In the genomic region with DNA sequence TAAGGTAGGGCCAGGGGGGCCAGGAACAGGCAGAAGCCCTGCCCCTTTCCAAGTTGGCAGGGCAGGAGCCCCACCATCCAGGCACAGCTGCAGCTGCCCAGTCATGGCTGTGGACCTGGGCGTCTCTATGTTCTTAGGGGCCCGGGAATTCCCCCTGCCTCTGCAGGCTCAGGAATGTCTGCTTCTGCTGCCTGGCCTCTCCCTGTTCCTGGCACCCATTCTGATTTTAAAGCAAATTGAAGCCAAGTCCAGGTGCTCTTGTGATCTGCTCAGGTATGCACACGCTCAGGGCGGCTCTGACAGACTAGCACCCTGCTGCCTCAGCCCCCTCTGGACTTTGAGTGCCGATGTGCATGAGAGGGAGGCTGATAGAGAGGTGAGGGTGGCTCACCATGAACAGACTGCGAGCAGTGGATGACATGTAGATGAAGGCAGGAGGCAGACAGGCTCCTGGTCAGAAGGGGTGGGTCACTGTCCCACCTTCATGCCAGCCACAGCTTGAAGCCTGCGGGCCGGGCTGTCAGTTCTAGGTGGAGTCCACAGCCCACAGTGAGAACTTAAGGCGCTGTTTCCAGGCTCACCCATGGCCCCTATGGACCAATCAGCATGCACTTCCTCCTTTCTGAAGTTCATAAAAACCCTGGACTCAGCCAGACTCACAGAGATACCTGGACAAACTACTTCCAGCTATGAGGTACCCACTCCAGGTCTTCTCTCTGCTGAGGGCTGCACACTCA, we compare ENCODE assay signal across 26 cellular contexts.
DNase-seq lines count a peak whose midpoint lies in the region; ATAC-seq, FAIRE-seq and TF ChIP-seq lines count a peak whose summit lies in the region.
"Had no signal": no experiment of that assay in that cellular context is flagged by ENCODE, and none has a peak within 500 bp of the region (broad histone marks: within the 10 kb centered on the region; RNA-seq: fewer than 3 reads in every experiment).

No MANE protein-coding gene starts in this region.

- H3K27ac ChIP-seq in H1 (ENCODE audit: low read depth, low read length) (no peak overlapping the region), kidney (ENCODE audit: low read depth in 2 of 2, low read length in 2 of 2) (no peak overlapping the region), stomach (no peak overlapping the region), Karpas-422 (ENCODE audit: low read length) (no peak overlapping the region)
- H3K27ac ChIP-seq: BLaER1 had no signal

- no peak overlapping the region for H4K5ac ChIP-seq in H1 (ENCODE audit: insufficient read length, low read depth, low read length)

- H4K8ac ChIP-seq in H1 (ENCODE audit: extremely low read depth, insufficient read depth, low read length): no peak overlapping the region

- H3K27ac Mint-ChIP-seq in stimulated activated effector memory CD8-positive, alpha-beta T cell treated with anti-CD3 and anti-CD28 coated beads, Interleukin-12 subunit alpha, Interleukin-12 subunit beta, amount 100 ng/mL, for 72 hours: no peak overlapping the region
- H3K27ac Mint-ChIP-seq: CD4-positive, CD25-positive, alpha-beta regulatory T cell had no signal

- H3K9me3 Mint-ChIP-seq in stimulated activated effector memory CD8-positive, alpha-beta T cell treated with anti-CD3 and anti-CD28 coated beads, Interleukin-12 subunit alpha, Interleukin-12 subunit beta, amount 100 ng/mL, for 72 hours: peaks cover 6% of the 10 kb centered on the region

- H2BK120ac ChIP-seq in H1 (replicated peaks; ENCODE audit: low read depth, low read length): no peak overlapping the region

- H3K4me3 Mint-ChIP-seq in stimulated activated effector memory CD8-positive, alpha-beta T cell treated with anti-CD3 and anti-CD28 coated beads, Interleukin-12 subunit alpha, Interleukin-12 subunit beta, amount 100 ng/mL, for 72 hours: no peak overlapping the region
- H3K4me3 Mint-ChIP-seq: CD4-positive, CD25-positive, alpha-beta regulatory T cell had no signal

- no peaks in the 10 kb centered on the region for H4K20me1 ChIP-seq in H1 (replicated peaks in 1 of 2; ENCODE audit: control insufficient read depth in 1 of 2, insufficient read depth in 2 of 2, low read length in 2 of 2)
- no peaks in the 10 kb centered on the region for H4K20me1 ChIP-seq in Karpas-422 (ENCODE audit: insufficient read depth, low read depth, low read length)
- H4K20me1 ChIP-seq: BLaER1 had no signal

- peak; percentile 58 to 78 for DNase-seq in SHP77 (lab: John Stamatoyannopoulos, UW)
- DNase-seq in H1 (ENCODE audit: low read depth in 1 of 2, low spot score in 2 of 2): no peak
- peak; percentile 39 for DNase-seq in kidney
- no peak for DNase-seq in stimulated activated effector memory CD8-positive, alpha-beta T cell treated with anti-CD3 and anti-CD28 coated beads, Interleukin-12 subunit alpha, Interleukin-12 subunit beta, amount 100 ng/mL, for 72 hours (ENCODE audit: low spot score in 2 of 2)
- no peak for DNase-seq in stomach
- DNase-seq in NCI-H1417 (lab: John Stamatoyannopoulos, UW): no peak
- DNase-seq in Karpas-422: no peak
- DNase-seq: CD4-positive, CD25-positive, alpha-beta regulatory T cell; DMS153; DND-41; H7; IMR-90; KG1; NCI-H1092; NCI-H1436; NCI-H187; NCI-H2081 treated with DMSO at 0.1 percent for 48 hours; NCI-H226; NCI-H510A; Right ventricle myocardium superior; RPMI8226 had no signal

- no peaks in the 10 kb centered on the region for H3K27me3 ChIP-seq in H1 (replicated peaks in 1 of 4; ENCODE audit: control insufficient read depth in 3 of 4, extremely low read depth in 1 of 4, insufficient read depth in 3 of 4, low read length in 3 of 4)
- H3K27me3 ChIP-seq in stomach: no peaks in the 10 kb centered on the region
- H3K27me3 ChIP-seq in Karpas-422 (ENCODE audit: low read length): no peaks in the 10 kb centered on the region
- H3K27me3 ChIP-seq: BLaER1 had no signal

- TF ChIP-seq EP300 in H1 (IDR thresholded peaks at IDR 0.05; ENCODE audit: borderline replicate concordance in 1 of 2, low read depth in 2 of 2, low read length in 2 of 2) (no peak), stomach (IDR thresholded peaks at IDR 0.05) (no peak)

- H3K79me2 ChIP-seq in H1 (ENCODE audit: control insufficient read depth in 1 of 2, insufficient read depth in 2 of 2, low read length in 2 of 2) (no peaks in the 10 kb centered on the region), Karpas-422 (ENCODE audit: low read length) (no peaks in the 10 kb centered on the region)

- TF ChIP-seq RAD21 in H1 (IDR thresholded peaks at IDR 0.05 in 1 of 2, conservative IDR thresholded peaks at IDR 0.05 in 1 of 2; ENCODE audit: low read depth in 2 of 2, low read length in 2 of 2): no peak

- H3K4me1 Mint-ChIP-seq in stimulated activated effector memory CD8-positive, alpha-beta T cell treated with anti-CD3 and anti-CD28 coated beads, Interleukin-12 subunit alpha, Interleukin-12 subunit beta, amount 100 ng/mL, for 72 hours: no peaks in the 10 kb centered on the region
- H3K4me1 Mint-ChIP-seq: CD4-positive, CD25-positive, alpha-beta regulatory T cell had no signal

- TF ChIP-seq POLR2A in H1 (IDR thresholded peaks at IDR 0.05; ENCODE audit: control extremely low read depth in 1 of 2, low read depth in 2 of 2, low read length in 2 of 2) (no peak), stomach (IDR thresholded peaks at IDR 0.05) (no peak)

- no peak overlapping the region for H2BK15ac ChIP-seq in H1 (ENCODE audit: low read length)

- FAIRE-seq in H1 (lab: Jason Lieb, UNC) (no peak), kidney (lab: Jason Lieb, UNC) (no peak)
- FAIRE-seq: A204.1, GM12892, HTR-8/SVneo had no signal

- ATAC-seq in stimulated activated effector memory CD8-positive, alpha-beta T cell treated with anti-CD3 and anti-CD28 coated beads, Interleukin-12 subunit alpha, Interleukin-12 subunit beta, amount 100 ng/mL, for 72 hours: peak; percentile 19
- ATAC-seq in GM18520 (IDR thresholded peaks at IDR 0.05; ENCODE audit: unreplicated experiment): no peak

- intact Hi-C loops in kidney (cut with DNase I): no loop called here
- intact Hi-C loops in stomach (cut with DNase I; ENCODE audit: low total_unique reads): no loop called here

- no peak overlapping the region for H3K56ac ChIP-seq in H1 (replicated peaks; ENCODE audit: insufficient read length, low read depth, low read length)

- no peak overlapping the region for H2BK20ac ChIP-seq in H1 (ENCODE audit: low read length)

- no peak overlapping the region for H3K9ac ChIP-seq in H1 (replicated peaks in 1 of 4; ENCODE audit: extremely low read depth in 1 of 4, low read depth in 3 of 4, low read length in 3 of 4)
- H3K9ac ChIP-seq in kidney (ENCODE audit: low read length in 2 of 2): no peak overlapping the region
- no peak overlapping the region for H3K9ac ChIP-seq in Karpas-422 (ENCODE audit: low read length)
- H3K9ac ChIP-seq: BLaER1 had no signal

- no peaks in the 10 kb centered on the region for H3K36me3 Mint-ChIP-seq in stimulated activated effector memory CD8-positive, alpha-beta T cell treated with anti-CD3 and anti-CD28 coated beads, Interleukin-12 subunit alpha, Interleukin-12 subunit beta, amount 100 ng/mL, for 72 hours
- H3K36me3 Mint-ChIP-seq: CD4-positive, CD25-positive, alpha-beta regulatory T cell had no signal

- 0 out of 2 replicates have a peak overlapping the region, but pooled peaks have one; percentile 81 for H2AFZ ChIP-seq in H1 (ENCODE audit: low read length)
- no peak overlapping the region for H2AFZ ChIP-seq in Karpas-422 (ENCODE audit: low read length)

- H3K9me3 ChIP-seq in H1 (ENCODE audit: insufficient read depth in 2 of 2, low read depth in 1 of 2, low read length in 1 of 2) (no peaks in the 10 kb centered on the region; a peak in 1 of 4 replicates), kidney (ENCODE audit: control insufficient read depth in 1 of 2, low read length in 2 of 2) (no peaks in the 10 kb centered on the region), stomach (peaks cover 0 to 13% (median 6%) of the 10 kb centered on the region in 4 donors), Karpas-422 (ENCODE audit: low read length) (peaks cover 14% of the 10 kb centered on the region)

- H2BK12ac ChIP-seq in H1 (ENCODE audit: low read depth, low read length): no peak overlapping the region

- no peak overlapping the region for H4K91ac ChIP-seq in H1 (replicated peaks; ENCODE audit: insufficient read length, low read length)

- no peaks in the 10 kb centered on the region for H3K9me2 ChIP-seq in Karpas-422 (replicated peaks; ENCODE audit: insufficient read depth, low read length)

- H3K18ac ChIP-seq in H1 (ENCODE audit: extremely low read depth, low read length): no peak overlapping the region

- H2AK5ac ChIP-seq in H1 (ENCODE audit: low read depth, low read length): no peak overlapping the region

- POLR2A ChIA-PET in H1 (lab: Charles Lee; ENCODE audit: partially characterized antibody): no interaction called here

- H3K23ac ChIP-seq in H1 (ENCODE audit: insufficient read length): no peak overlapping the region

- H3K4me3 ChIP-seq in H1 (ENCODE audit: extremely low read depth in 1 of 4, insufficient read depth in 2 of 4, low read depth in 3 of 4, low read length in 4 of 4) (no peak overlapping the region), kidney (ENCODE audit: low read length in 2 of 2) (no peak overlapping the region), stomach (no peak overlapping the region), Karpas-422 (ENCODE audit: low read length) (no peak overlapping the region)
- H3K4me3 ChIP-seq: BLaER1 had no signal

- no peaks in the 10 kb centered on the region for H3K79me1 ChIP-seq in H1 (ENCODE audit: low read depth, low read length)

- no peak overlapping the region for H2BK5ac ChIP-seq in H1 (ENCODE audit: low read depth, low read length)

- H3K4me1 ChIP-seq in H1 (replicated peaks in 1 of 4; ENCODE audit: control insufficient read depth in 3 of 4, insufficient read depth in 4 of 4, low read length in 3 of 4) (no peaks in the 10 kb centered on the region; a peak in 1 of 7 replicates), kidney (ENCODE audit: control insufficient read depth in 1 of 2, insufficient read depth in 1 of 2, low read depth in 1 of 2, low read length in 2 of 2) (no peaks in the 10 kb centered on the region), stomach (no peaks in the 10 kb centered on the region), Karpas-422 (ENCODE audit: low read length) (no peaks in the 10 kb centered on the region)
- H3K4me1 ChIP-seq: BLaER1 had no signal

- CTCF ChIA-PET in H1 (lab: Charles Lee; ENCODE audit: partially characterized antibody): interaction anchor here (0.6 to 2.3 kb wide), 3 partner anchors 13 to 180 kb away, joined by 3 to 6 read pairs (median 4); no protein-coding TSS in a partner anchor

- TF ChIP-seq CTCF in H1 (IDR thresholded peaks at IDR 0.05; ENCODE audit: control extremely low read depth in 1 of 3, insufficient read depth in 1 of 3, low read depth in 1 of 3, low read length in 3 of 3): no peak
- no peak for TF ChIP-seq CTCF in kidney (IDR thresholded peaks at IDR 0.05; ENCODE audit: borderline replicate concordance, extremely low read depth, insufficient read depth)
- no peak for TF ChIP-seq CTCF in stomach (IDR thresholded peaks at IDR 0.05)

- 88% methylated on average over 9 of the region's 9 CpGs; no CpG with 5 or more reads in 1 of the 2 experiments for WGBS in H1 (ENCODE audit: extremely low coverage in 1 of 2, insufficient coverage in 1 of 2, insufficient read length in 1 of 2, insufficient replicate concordance in 2 of 2, low coverage in 1 of 2, low lambda C conversion rate in 2 of 2, missing lambda C conversion rate in 1 of 2), 2 experiments
- WGBS in stomach, 5 donors: 79 to 89% (median 84%) methylated on average over 9 of the region's 9 CpGs

- no peak overlapping the region for H3K4ac ChIP-seq in H1 (replicated peaks; ENCODE audit: insufficient read length, low read depth, low read length)

- H3K14ac ChIP-seq in H1 (ENCODE audit: insufficient read length): no peak overlapping the region

- H3K36me3 ChIP-seq in H1 (ENCODE audit: control insufficient read depth in 2 of 4, insufficient read depth in 4 of 4, low read length in 3 of 4) (no peaks in the 10 kb centered on the region), kidney (ENCODE audit: control insufficient read depth in 1 of 2, insufficient read depth in 2 of 2, low read length in 2 of 2) (no peaks in the 10 kb centered on the region), stomach (no peaks in the 10 kb centered on the region), Karpas-422 (ENCODE audit: insufficient read depth, low read length) (no peaks in the 10 kb centered on the region)
- H3K36me3 ChIP-seq: BLaER1 had no signal

- H3K4me2 ChIP-seq in H1 (ENCODE audit: insufficient read depth in 1 of 2, low read depth in 2 of 2, low read length in 2 of 2) (no peak overlapping the region), Karpas-422 (ENCODE audit: low read depth, low read length, poor library complexity, severe bottlenecking) (no peak overlapping the region)
- H3K4me2 ChIP-seq: BLaER1 had no signal

- H3K23me2 ChIP-seq in H1 (ENCODE audit: low read depth, low read length): no peaks in the 10 kb centered on the region

Comparison
In these comparisons a context has a peak if more than half of its experiments do, and no peak if none do; other contexts are left out.
1. DNase-seq: peak in SHP77 (2 of 2) and kidney (single experiment); none in H1 (0 of 2), stimulated activated effector memory CD8-positive, alpha-beta T cell treated with anti-CD3 and anti-CD28 coated beads, Interleukin-12 subunit alpha, Interleukin-12 subunit beta, amount 100 ng/mL, for 72 hours (0 of 2), stomach (single experiment), NCI-H1417 (0 of 3) and Karpas-422 (single experiment).